1 cellular context compared by ENCODE assay signal in genomic region chr2:158473300-158473699, GRCh38. TPM values are rescaled to one million over a fixed set of nuclear protein-coding genes. Genes with fewer than 3 reads are reported as not detected.
"Had no signal": no experiment of that assay in that cellular context is flagged by ENCODE, and none has a peak within 500 bp of the region (broad histone marks: within the 10 kb centered on the region; RNA-seq: fewer than 3 reads in every experiment).

No MANE protein-coding gene starts in this region.

RNA-seq across cellular contexts. Expression of gene CCDC148, which starts 16.7 kb away (rescaled TPM):
- polyA plus RNA-seq: IgD-negative memory B cell had no signal
